Comparison of ENCODE assay signal across 32 cellular contexts in genomic region chr2:41892486-41892885, GRCh38.
"Had no signal": no experiment of that assay in that cellular context is flagged by ENCODE, and none has a peak within 500 bp of the region (broad histone marks: within the 10 kb centered on the region; RNA-seq: fewer than 3 reads in every experiment).

No MANE protein-coding gene starts in this region.

- H3K4me3 ChIP-seq: breast epithelium, coronary artery, dorsolateral prefrontal cortex, gastroesophageal sphincter, hepatocyte, psoas muscle, sigmoid colon, smooth muscle cell, stomach, thyroid gland, upper lobe of left lung, vagina had no signal

- H3K36me3 ChIP-seq: breast epithelium, gastroesophageal sphincter, sigmoid colon, stomach, thyroid gland, upper lobe of left lung, vagina had no signal

- H3K4me1 ChIP-seq: breast epithelium, parathyroid adenoma, psoas muscle, thyroid gland, upper lobe of left lung, vagina had no signal

- DNase-seq: activated CD4-positive, alpha-beta memory T cell treated with anti-CD3 and anti-CD28 coated beads, Interleukin-2, amount 10 ng/mL, durations not matched to agents 7 days and 5 days; activated CD4-positive, alpha-beta T cell treated with anti-CD3 and anti-CD28 coated beads for 1 hour; activated CD4-positive, alpha-beta T cell treated with anti-CD3 and anti-CD28 coated beads, Interleukin-2, amount 10 ng/mL, durations not matched to agents 7 days and 5 days; activated CD8-positive, alpha-beta memory T cell treated with anti-CD3 and anti-CD28 coated beads, Interleukin-2, amount 50 U/mL, for 48 hours; activated gamma-delta T cell treated with Interleukin-2 at 50 U/mL for 16 hours; activated naive CD4-positive, alpha-beta T cell treated with anti-CD3 and anti-CD28 coated beads, Interleukin-2, amount 50 U/mL, for 16 hours; activated T-cell treated with anti-CD3 and anti-CD28 coated beads, Interleukin-2, amount 50 U/mL, for 4 hours; amniotic stem cell; dorsolateral prefrontal cortex; effector memory CD4-positive, alpha-beta T cell; islet precursor cell; left cardiac atrium; mammary epithelial cell; naive thymus-derived CD4-positive, alpha-beta T cell; occipital lobe; psoas muscle; sigmoid colon; stimulated activated CD4-positive, alpha-beta T cell treated with anti-CD3 and anti-CD28 coated beads, Interleukin-15, amount 100 ng/mL, for 24 hours; stimulated activated CD4-positive, alpha-beta T cell treated with anti-CD3 and anti-CD28 coated beads, Interleukin-2, amount 100 ng/mL, for 24 hours; stimulated activated naive B cell treated with anti-CD40 and anti-IgM and Interleukin-4, amounts not matched to agents 10 μg/mL and 1 μg/mL and 100 μg/mL, for 72 hours; stomach; T-helper 2 cell; thyroid gland; upper lobe of left lung had no signal

- H3K9me3 ChIP-seq: breast epithelium, gastroesophageal sphincter, psoas muscle, sigmoid colon, stomach, thyroid gland, upper lobe of left lung, vagina had no signal

- H3K27ac ChIP-seq: breast epithelium, dorsolateral prefrontal cortex, gastroesophageal sphincter, hepatocyte, parathyroid adenoma, psoas muscle, sigmoid colon, stomach, thyroid gland, upper lobe of left lung, vagina had no signal

- ATAC-seq: activated T-cell treated with anti-CD3 and anti-CD28 coated beads, Interleukin-2, amount 50 U/mL, for 4 hours; activated T-helper 17 cell treated with anti-CD3 and anti-CD28 coated beads, Interleukin-2, amount 50 U/mL, for 72 hours; gastroesophageal sphincter; left cardiac atrium; naive thymus-derived CD4-positive, alpha-beta T cell; psoas muscle; stimulated activated naive B cell treated with anti-CD40 and anti-IgM and Interleukin-4, amounts not matched to agents 10 μg/mL and 1 μg/mL and 100 μg/mL, for 72 hours had no signal

- H3K9ac ChIP-seq: parathyroid adenoma had no signal

- H3K27me3 ChIP-seq: breast epithelium, dorsolateral prefrontal cortex, gastroesophageal sphincter, hepatocyte, sigmoid colon, stomach, thyroid gland, upper lobe of left lung, vagina had no signal
